1 cellular context compared by ENCODE assay signal in genomic region chr17:75034236-75034908, GRCh38.
TF ChIP-seq lines count a peak whose summit lies in the region.

No MANE protein-coding gene starts in this region.

TF ChIP-seq in HepG2, 621 proteins besides CTCF, POLR2A, EP300 and RAD21 (continued from another document and continues in another):
- TF ChIP-seq ZNF276 (CRISPR knock-in tag; IDR thresholded peaks at IDR 0.05; ENCODE audit: low read depth) = peak; percentile 71
- no peak for TF ChIP-seq PBX3 (CRISPR knock-in tag; IDR thresholded peaks at IDR 0.05; ENCODE audit: borderline replicate concordance)
- TF ChIP-seq ZNF83 (CRISPR knock-in tag; IDR thresholded peaks at IDR 0.05; ENCODE audit: borderline replicate concordance) = peak; percentile 89; the same call in 1 of the 2 replicates
- TF ChIP-seq ZSCAN21 (CRISPR knock-in tag; IDR thresholded peaks at IDR 0.05; ENCODE audit: borderline replicate concordance) = peak; percentile 93; the same call in 1 of the 2 replicates
- TF ChIP-seq ZNF615 (CRISPR knock-in tag; IDR thresholded peaks at IDR 0.05; ENCODE audit: borderline replicate concordance) = peak; percentile 70; the same call in 1 of the 2 replicates
- TF ChIP-seq HOMEZ (CRISPR knock-in tag; IDR thresholded peaks at IDR 0.05; ENCODE audit: low read depth) = no peak; the same call in 1 of the 2 replicates
- no peak for TF ChIP-seq ZNF282 (IDR thresholded peaks at IDR 0.05; ENCODE audit: partially characterized antibody)
- TF ChIP-seq ZXDC (CRISPR knock-in tag; IDR thresholded peaks at IDR 0.05) = peak; percentile 68; the same call in 1 of the 2 replicates
- TF ChIP-seq ZNF781 (CRISPR knock-in tag; IDR thresholded peaks at IDR 0.05; ENCODE audit: borderline replicate concordance, not compliant biosample characterization) = peak; percentile 68
- TF ChIP-seq ZNF280D (CRISPR knock-in tag; IDR thresholded peaks at IDR 0.05) = no peak
- TF ChIP-seq USF2 (IDR thresholded peaks at IDR 0.05; ENCODE audit: low read depth, low read length) = no peak
- peak; percentile 33; the same call in 1 of the 2 replicates for TF ChIP-seq USF2 (CRISPR knock-in tag; IDR thresholded peaks at IDR 0.05; ENCODE audit: borderline replicate concordance)
- peak; percentile 66 for TF ChIP-seq ZNF121 (CRISPR knock-in tag; IDR thresholded peaks at IDR 0.05)
- TF ChIP-seq ZBTB38 (CRISPR knock-in tag; IDR thresholded peaks at IDR 0.05) = peak; percentile 87
- TF ChIP-seq POLR2AphosphoS2 (IDR thresholded peaks at IDR 0.05; ENCODE audit: low read depth, low read length) = no peak
- peak; percentile 32 for TF ChIP-seq HNF4A (CRISPR knock-in tag; IDR thresholded peaks at IDR 0.05)
- peak; percentile 80 for TF ChIP-seq DRAP1 (CRISPR knock-in tag; IDR thresholded peaks at IDR 0.05)
- peak; percentile 75 for TF ChIP-seq CEBPG (CRISPR knock-in tag; IDR thresholded peaks at IDR 0.05)
- TF ChIP-seq POLR2G (IDR thresholded peaks at IDR 0.05; ENCODE audit: low read depth, low read length) = no peak
- TF ChIP-seq MBNL3 (CRISPR knock-in tag; conservative IDR thresholded peaks at IDR 0.05) = no peak
- TF ChIP-seq CHCHD3 (CRISPR knock-in tag; IDR thresholded peaks at IDR 0.05) = no peak; the same call in 1 of the 2 replicates
- TF ChIP-seq KDM2A (CRISPR knock-in tag; IDR thresholded peaks at IDR 0.05; ENCODE audit: borderline replicate concordance, low read depth) = peak; percentile 91
- TF ChIP-seq NR2F2 (IDR thresholded peaks at IDR 0.05; ENCODE audit: borderline replicate concordance, low read depth) = peak; percentile 28; the same call in 1 of the 2 replicates
- peak; percentile 18; the same call in 1 of the 2 replicates for TF ChIP-seq ZNF605 (CRISPR knock-in tag; IDR thresholded peaks at IDR 0.05)
- TF ChIP-seq PLSCR1 (CRISPR knock-in tag; IDR thresholded peaks at IDR 0.05; ENCODE audit: borderline replicate concordance) = peak; percentile 44; the same call in 1 of the 2 replicates
- TF ChIP-seq ZMAT5 (CRISPR knock-in tag; IDR thresholded peaks at IDR 0.05; ENCODE audit: borderline replicate concordance, low read depth) = no peak
- peak; percentile 92 for TF ChIP-seq ZNF232 (CRISPR knock-in tag; IDR thresholded peaks at IDR 0.05; ENCODE audit: borderline replicate concordance)
- TF ChIP-seq ZBTB4 (CRISPR knock-in tag; IDR thresholded peaks at IDR 0.05; ENCODE audit: borderline replicate concordance) = no peak; the same call in 1 of the 2 replicates
